1 cellular context compared by ENCODE assay signal in genomic region chr18:42112657-42113420, GRCh38.
TF ChIP-seq lines count a peak whose summit lies in the region.

No MANE protein-coding gene starts in this region.

TF ChIP-seq in HepG2, 621 proteins besides CTCF, POLR2A, EP300 and RAD21 (continued from another document and continues in another):
- TF ChIP-seq SNAPC5 (CRISPR knock-in tag; IDR thresholded peaks at IDR 0.05; ENCODE audit: borderline replicate concordance) (no peak), ZNF644 (CRISPR knock-in tag; IDR thresholded peaks at IDR 0.05; ENCODE audit: low read depth) (peak; percentile 59; the same call in 1 of the 2 replicates), ZNF3 (CRISPR knock-in tag; IDR thresholded peaks at IDR 0.05) (no peak), PAXIP1 (CRISPR knock-in tag; conservative IDR thresholded peaks at IDR 0.05) (0 out of 2 replicates have a peak, but pooled peaks have one; percentile 43), SMAD3 (CRISPR knock-in tag; IDR thresholded peaks at IDR 0.05) (no peak), MAX (IDR thresholded peaks at IDR 0.05) (peak; percentile 38; the same call in 1 of the 2 replicates), GTF2F1 (IDR thresholded peaks at IDR 0.05; ENCODE audit: low read length) (no peak), ZNF781 (CRISPR knock-in tag; IDR thresholded peaks at IDR 0.05; ENCODE audit: borderline replicate concordance, not compliant biosample characterization) (no peak), AKNA (CRISPR knock-in tag; IDR thresholded peaks at IDR 0.05; ENCODE audit: borderline replicate concordance) (no peak), ZNF282 (IDR thresholded peaks at IDR 0.05; ENCODE audit: partially characterized antibody) (no peak), ZSCAN21 (CRISPR knock-in tag; IDR thresholded peaks at IDR 0.05; ENCODE audit: borderline replicate concordance) (no peak), ONECUT2 (CRISPR knock-in tag; IDR thresholded peaks at IDR 0.05) (no peak), NFE2L1 (CRISPR knock-in tag; IDR thresholded peaks at IDR 0.05; ENCODE audit: borderline replicate concordance) (no peak), ATF3 (CRISPR knock-in tag; IDR thresholded peaks at IDR 0.05) (peak; percentile 65; the same call in 1 of the 2 replicates), TBX3 (IDR thresholded peaks at IDR 0.05; ENCODE audit: borderline replicate concordance) (peak; percentile 62; the same call in 1 of the 2 replicates), GRHL1 (CRISPR knock-in tag; conservative IDR thresholded peaks at IDR 0.05) (no peak), WIZ (CRISPR knock-in tag; IDR thresholded peaks at IDR 0.05) (no peak), DRAP1 (CRISPR knock-in tag; IDR thresholded peaks at IDR 0.05) (no peak), ZNF564 (CRISPR knock-in tag; IDR thresholded peaks at IDR 0.05) (peak; percentile 84; the same call in 1 of the 2 replicates), ASH2L (IDR thresholded peaks at IDR 0.05; ENCODE audit: insufficient read length, low read depth, low read length) (peak; percentile 22), ZNF251 (CRISPR knock-in tag; IDR thresholded peaks at IDR 0.05) (no peak), ZNF503 (CRISPR knock-in tag; IDR thresholded peaks at IDR 0.05) (no peak), GPBP1L1 (CRISPR knock-in tag; IDR thresholded peaks at IDR 0.05) (no peak), ZFP91 (CRISPR knock-in tag; IDR thresholded peaks at IDR 0.05; ENCODE audit: borderline replicate concordance) (no peak), ZBTB46 (CRISPR knock-in tag; IDR thresholded peaks at IDR 0.05; ENCODE audit: borderline replicate concordance) (no peak), CEBPB (IDR thresholded peaks at IDR 0.05; ENCODE audit: borderline replicate concordance, low read depth, low read length) (peak; percentile 47; the same call in 1 of the 2 replicates), TEAD3 (CRISPR knock-in tag; optimal IDR thresholded peaks at IDR 0.05; ENCODE audit: borderline replicate concordance) (peak; percentile 46), ZFAT (CRISPR knock-in tag; conservative IDR thresholded peaks at IDR 0.05) (no peak), ATF7 (IDR thresholded peaks at IDR 0.05) (0 out of 2 replicates have a peak, but pooled peaks have one; percentile 23), ATF7 (CRISPR knock-in tag; IDR thresholded peaks at IDR 0.05) (no peak), ATM (IDR thresholded peaks at IDR 0.05; ENCODE audit: borderline replicate concordance) (no peak), NR2F2 (IDR thresholded peaks at IDR 0.05; ENCODE audit: borderline replicate concordance, low read depth) (no peak), NFATC3 (CRISPR knock-in tag; IDR thresholded peaks at IDR 0.05) (no peak), NFE2 (CRISPR knock-in tag; IDR thresholded peaks at IDR 0.05) (no peak), ZNF260 (CRISPR knock-in tag; IDR thresholded peaks at IDR 0.05; ENCODE audit: borderline replicate concordance, low read depth) (no peak), TIGD3 (CRISPR knock-in tag; IDR thresholded peaks at IDR 0.05; ENCODE audit: borderline replicate concordance) (no peak), E2F5 (CRISPR knock-in tag; conservative IDR thresholded peaks at IDR 0.05) (no peak), FOSL2 (CRISPR knock-in tag; IDR thresholded peaks at IDR 0.05) (peak; percentile 61), FOXO1 (CRISPR knock-in tag; IDR thresholded peaks at IDR 0.05) (no peak), BHLHE40 (IDR thresholded peaks at IDR 0.05; ENCODE audit: low read length) (peak; percentile 10; the same call in 1 of the 2 replicates)
